In the genomic region with DNA sequence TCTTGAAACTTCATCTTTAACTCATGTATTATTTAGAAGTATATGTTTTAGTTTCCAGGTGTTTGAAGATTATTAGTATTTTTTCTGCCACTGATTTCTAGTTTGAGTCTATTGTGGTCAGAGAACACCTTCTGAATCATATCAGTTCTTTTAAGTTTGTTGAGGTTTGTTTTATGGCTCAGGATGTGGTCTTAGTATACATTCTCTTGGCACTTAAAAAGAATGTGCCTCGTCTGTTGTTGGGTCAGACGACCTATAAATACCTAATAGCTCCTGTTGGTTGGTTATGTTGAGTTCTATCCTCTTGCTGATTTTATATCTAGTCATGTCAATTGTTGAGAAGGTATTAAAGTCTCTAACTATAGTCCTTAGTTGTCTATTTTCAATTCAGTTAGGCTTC, we compare ENCODE assay signal across 14 cellular contexts. TPM values are rescaled to one million over a fixed set of nuclear protein-coding genes. Genes with fewer than 3 reads are reported as not detected.
DNase-seq lines count a peak whose midpoint lies in the region; ATAC-seq and TF ChIP-seq lines count a peak whose summit lies in the region.
"Had no signal": no experiment of that assay in that cellular context is flagged by ENCODE, and none has a peak within 500 bp of the region (broad histone marks: within the 10 kb centered on the region; RNA-seq: fewer than 3 reads in every experiment).

No MANE protein-coding gene starts in this region.

- DNase-seq in T-helper 17 cell (no peak), lower lobe of right lung (no peak)
- no peak for DNase-seq in stimulated activated naive CD4-positive, alpha-beta T cell (lab: John Stamatoyannopoulos, UW)
- DNase-seq in T-helper 2 cell treated with Interferon-gamma antibody and Interleukin-4, amounts not matched to agents 5 μg/mL and 100 μg/mL, for 36 hours (ENCODE audit: low spot score) = no peak
- DNase-seq: activated CD4-positive, alpha-beta T cell treated with anti-CD3 and anti-CD28 coated beads, Interleukin-2, amount 10 ng/mL, durations not matched to agents 7 days and 5 days; effector CD8-positive, alpha-beta T cell; hippocampal formation; mucosa of descending colon had no signal

- H3K36me3 ChIP-seq in lower lobe of right lung = no peaks in the 10 kb centered on the region

- H3K27ac Mint-ChIP-seq in T-helper 17 cell = peak overlapping the region; percentile 10
- no peak overlapping the region for H3K27ac Mint-ChIP-seq in T-helper 2 cell treated with Interferon-gamma antibody and Interleukin-4, amounts not matched to agents 5 μg/mL and 100 μg/mL, for 36 hours
- H3K27ac Mint-ChIP-seq: activated CD4-positive, alpha-beta T cell treated with anti-CD3 and anti-CD28 coated beads, Interleukin-2, amount 10 ng/mL, durations not matched to agents 7 days and 5 days had no signal

- ATAC-seq in GM18519 (IDR thresholded peaks at IDR 0.05; ENCODE audit: low FRiP score, unreplicated experiment) (peak; percentile 92), GM21447 (IDR thresholded peaks at IDR 0.05; ENCODE audit: unreplicated experiment) (peak; percentile 79), HG03103 (IDR thresholded peaks at IDR 0.05; ENCODE audit: low read depth, unreplicated experiment) (peak; percentile 89), T-helper 17 cell (no peak), lower lobe of right lung (no peak), HG02763 (IDR thresholded peaks at IDR 0.05; ENCODE audit: unreplicated experiment) (no peak)
- ATAC-seq: mucosa of descending colon had no signal

- H3K9me3 ChIP-seq in T-helper 17 cell (ENCODE audit: control insufficient read depth, low read length, poor library complexity, severe bottlenecking) (no peaks in the 10 kb centered on the region), lower lobe of right lung (no peaks in the 10 kb centered on the region)
- H3K9me3 ChIP-seq: mucosa of descending colon had no signal

- no peak for TF ChIP-seq CTCF in lower lobe of right lung (IDR thresholded peaks at IDR 0.05)

- H3K4me1 ChIP-seq in lower lobe of right lung = no peaks in the 10 kb centered on the region

- no peaks in the 10 kb centered on the region for H3K27me3 ChIP-seq in lower lobe of right lung (ENCODE audit: low read depth)

- no peak overlapping the region for H3K4me3 Mint-ChIP-seq in T-helper 17 cell
- H3K4me3 Mint-ChIP-seq in T-helper 2 cell treated with Interferon-gamma antibody and Interleukin-4, amounts not matched to agents 5 μg/mL and 100 μg/mL, for 36 hours = no peak overlapping the region
- H3K4me3 Mint-ChIP-seq: activated CD4-positive, alpha-beta T cell treated with anti-CD3 and anti-CD28 coated beads, Interleukin-2, amount 10 ng/mL, durations not matched to agents 7 days and 5 days had no signal

- no peak overlapping the region for H3K4me3 ChIP-seq in lower lobe of right lung
- H3K4me3 ChIP-seq: mucosa of descending colon, SK-N-MC had no signal

- peaks cover 61% of the 10 kb centered on the region for H3K27me3 Mint-ChIP-seq in T-helper 17 cell
- H3K27me3 Mint-ChIP-seq in T-helper 2 cell treated with Interferon-gamma antibody and Interleukin-4, amounts not matched to agents 5 μg/mL and 100 μg/mL, for 36 hours (ENCODE audit: low read depth) = peaks cover 69% of the 10 kb centered on the region

- H3K9me3 Mint-ChIP-seq in T-helper 2 cell treated with Interferon-gamma antibody and Interleukin-4, amounts not matched to agents 5 μg/mL and 100 μg/mL, for 36 hours = no peaks in the 10 kb centered on the region
- H3K9me3 Mint-ChIP-seq: activated CD4-positive, alpha-beta T cell treated with anti-CD3 and anti-CD28 coated beads, Interleukin-2, amount 10 ng/mL, durations not matched to agents 7 days and 5 days had no signal

- intact Hi-C loops in lower lobe of right lung (cut with DNase I) = no loop called here

- no peak overlapping the region for H3K27ac ChIP-seq in lower lobe of right lung
- H3K27ac ChIP-seq: C4-2B, SK-N-MC had no signal

- no peaks in the 10 kb centered on the region for H3K36me3 Mint-ChIP-seq in T-helper 17 cell (ENCODE audit: low read depth)
- no peaks in the 10 kb centered on the region for H3K36me3 Mint-ChIP-seq in T-helper 2 cell treated with Interferon-gamma antibody and Interleukin-4, amounts not matched to agents 5 μg/mL and 100 μg/mL, for 36 hours (ENCODE audit: low read depth)

- peaks cover 8% of the 10 kb centered on the region for H3K4me1 Mint-ChIP-seq in T-helper 17 cell
- H3K4me1 Mint-ChIP-seq in T-helper 2 cell treated with Interferon-gamma antibody and Interleukin-4, amounts not matched to agents 5 μg/mL and 100 μg/mL, for 36 hours (ENCODE audit: low read depth) = peaks cover 13% of the 10 kb centered on the region

RNA-seq across cellular contexts. Expression of a gene that starts 15.9 kb away (rescaled TPM):
- under 1 TPM in 1 of 2 donors, not detected in 1; 0.20 TPM for total RNA-seq in T-helper 17 cell
- 0.09 TPM for total RNA-seq in lower lobe of right lung

RNA-seq across cellular contexts. Expression of a gene that starts 21.1 kb away (rescaled TPM):
- total RNA-seq in T-helper 17 cell (10 to 100 TPM; 44.8 to 47.6 TPM), lower lobe of right lung (33.1 TPM)

RNA-seq across cellular contexts. Expression of a gene that starts 44.0 kb away (rescaled TPM):
- total RNA-seq in T-helper 17 cell (not detected), lower lobe of right lung (10.6 TPM)
- total RNA-seq: activated CD4-positive, alpha-beta T cell treated with anti-CD3 and anti-CD28 coated beads, Interleukin-2, amount 10 ng/mL, durations not matched to agents 7 days and 5 days had no signal

Comparison
In these comparisons a context has a peak if more than half of its experiments do, and no peak if none do; other contexts are left out.
1. ATAC-seq: peak in GM18519 (single experiment), GM21447 (single experiment) and HG03103 (single experiment); none in T-helper 17 cell (single experiment), lower lobe of right lung (0 of 2) and HG02763 (single experiment).
2. RNA of a gene that starts 44.0 kb away (total RNA-seq): 10.6 TPM in lower lobe of right lung (single experiment); not detected in T-helper 17 cell; every median in the first group is over 10 times any median in the second.